1 cellular context compared by ENCODE assay signal in the genomic region with DNA sequence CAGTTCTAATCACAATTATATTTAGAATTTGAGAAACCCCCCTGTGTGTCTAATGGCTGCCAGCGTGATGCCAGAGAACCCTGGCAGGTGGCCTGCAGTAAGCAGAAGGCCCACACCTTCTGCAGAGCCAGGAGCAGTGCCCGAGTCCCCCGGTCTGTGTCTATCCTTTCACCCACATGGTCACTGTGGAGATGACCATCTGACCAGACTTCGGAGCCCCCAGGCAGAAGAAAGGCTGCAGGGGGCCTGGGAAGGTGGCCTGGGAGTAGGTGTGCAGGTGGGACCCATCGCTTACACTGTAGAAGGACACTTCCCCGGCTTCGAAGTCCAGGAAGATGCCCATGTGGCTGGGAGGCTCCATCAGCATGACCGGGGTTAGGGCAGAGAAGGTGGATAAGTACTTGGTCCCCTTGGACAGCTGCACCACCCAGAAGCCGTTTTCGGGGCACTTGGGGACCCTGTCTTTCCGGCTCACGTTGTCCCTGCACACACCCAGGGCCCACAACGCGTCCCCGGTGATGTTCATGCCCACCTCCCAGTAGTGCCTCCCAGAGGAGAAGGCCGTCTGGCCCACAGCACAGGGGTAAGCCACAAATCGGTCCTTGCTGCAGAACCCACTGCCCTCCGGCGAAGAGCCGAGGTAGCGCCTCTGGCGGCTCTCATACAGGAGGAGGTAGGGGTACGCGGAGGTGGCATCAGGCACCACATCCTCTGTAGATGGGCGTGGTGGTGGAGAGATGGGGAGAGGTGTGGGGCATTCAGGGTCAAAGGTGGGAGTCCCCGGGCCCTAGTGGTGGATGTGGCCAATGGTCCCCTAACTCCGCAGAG.
TF ChIP-seq lines count a peak whose summit lies in the region.

No MANE protein-coding gene starts in this region.

TF ChIP-seq in GM23338, 12 proteins besides CTCF, POLR2A, EP300 and RAD21 (continued from another document):
- TF ChIP-seq ETS1 (IDR thresholded peaks at IDR 0.05) = no peak
